16 cellular contexts compared by ENCODE assay signal in the genomic region with DNA sequence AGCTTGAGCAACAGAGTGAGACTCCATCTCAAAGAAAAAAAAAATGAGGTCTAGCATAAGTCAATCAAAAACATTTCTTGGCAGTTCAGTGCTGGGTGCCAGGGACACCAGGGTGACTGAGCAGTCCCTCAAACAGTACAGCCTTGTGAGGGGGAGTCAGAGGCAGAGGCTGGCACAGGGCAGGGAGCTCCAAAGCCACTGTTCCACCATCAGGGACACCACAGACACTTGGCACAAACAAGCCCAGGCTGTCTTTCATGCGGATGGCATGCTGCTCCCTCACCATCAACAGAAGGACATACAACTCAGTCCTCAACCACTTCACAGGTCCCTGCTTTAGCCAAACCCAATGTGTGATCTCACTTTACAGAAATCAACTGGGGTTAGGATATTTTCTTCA. TPM values are rescaled to one million over a fixed set of nuclear protein-coding genes. Genes with fewer than 3 reads are reported as not detected.
DNase-seq lines count a peak whose midpoint lies in the region; ATAC-seq and TF ChIP-seq lines count a peak whose summit lies in the region.
"Had no signal": no experiment of that assay in that cellular context is flagged by ENCODE, and none has a peak within 500 bp of the region (broad histone marks: within the 10 kb centered on the region; RNA-seq: fewer than 3 reads in every experiment).

No MANE protein-coding gene starts in this region.

- H3K36me3 ChIP-seq in CD4-positive, alpha-beta memory T cell (ENCODE audit: insufficient read depth, low read length) = no peaks in the 10 kb centered on the region
- H3K36me3 ChIP-seq in GM06990 (ENCODE audit: control insufficient read depth, insufficient read depth, low read length) = no peaks in the 10 kb centered on the region
- no peaks in the 10 kb centered on the region for H3K36me3 ChIP-seq in neutrophil
- H3K36me3 ChIP-seq: BE2C, ovary had no signal

- TF ChIP-seq CTCF in GM06990 (IDR thresholded peaks at IDR 0.05; ENCODE audit: insufficient read depth, low read length, poor library complexity, severe bottlenecking) = no peak
- no peak for TF ChIP-seq CTCF in neutrophil (IDR thresholded peaks at IDR 0.05)

- no peaks in the 10 kb centered on the region for H3K36me3 Mint-ChIP-seq in CD4-positive, alpha-beta memory T cell
- H3K36me3 Mint-ChIP-seq in central memory CD8-positive, alpha-beta T cell (ENCODE audit: insufficient read depth) = peaks cover 8% of the 10 kb centered on the region

- no peaks in the 10 kb centered on the region for H3K27me3 ChIP-seq in CD4-positive, alpha-beta memory T cell (ENCODE audit: insufficient read depth, low read length)
- H3K27me3 ChIP-seq in GM06990 (replicated peaks; ENCODE audit: control insufficient read depth, insufficient read depth, low read length) = no peaks in the 10 kb centered on the region
- H3K27me3 ChIP-seq in neutrophil = no peaks in the 10 kb centered on the region
- H3K27me3 ChIP-seq: BE2C, ovary had no signal

- H3K27ac Mint-ChIP-seq in CD4-positive, alpha-beta memory T cell = peak overlapping the region; percentile 52 to 88 (median 74)
- peak overlapping the region; percentile 64 for H3K27ac Mint-ChIP-seq in central memory CD8-positive, alpha-beta T cell (ENCODE audit: low read depth)

- CTCF ChIA-PET in CD4-positive, alpha-beta memory T cell (lab: Charles Lee; ENCODE audit: partially characterized antibody) = interaction anchor here (1.6 to 4.8 kb wide), 3 partner anchors 14 to 127 kb away, joined by 3 to 36 read pairs (median 18); no protein-coding TSS in a partner anchor

- H3K27ac ChIP-seq in CD4-positive, alpha-beta memory T cell (ENCODE audit: low read depth, low read length) = no peak overlapping the region
- H3K27ac ChIP-seq in neutrophil = peak overlapping the region; percentile 76
- H3K27ac ChIP-seq: ovary, PC-9 had no signal

- peaks cover 0 to 11% (median 3%) of the 10 kb centered on the region in 8 donors for H3K9me3 Mint-ChIP-seq in CD4-positive, alpha-beta memory T cell
- H3K9me3 Mint-ChIP-seq in central memory CD8-positive, alpha-beta T cell = peaks cover 5% of the 10 kb centered on the region

- peaks cover 22 to 26% (median 24%) of the 10 kb centered on the region in 4 donors for H3K4me1 Mint-ChIP-seq in CD4-positive, alpha-beta memory T cell
- H3K4me1 Mint-ChIP-seq in central memory CD8-positive, alpha-beta T cell = peaks cover 23% of the 10 kb centered on the region

- intact Hi-C loops in CD4-positive, alpha-beta memory T cell (cut with micrococcal nuclease) = loop anchor here (2.0 kb wide), 1 partner anchor 17 kb away; no protein-coding TSS in a partner anchor

- peak overlapping the region in 4 of 8 donors; percentile 21 to 67 (median 38) for H3K4me3 Mint-ChIP-seq in CD4-positive, alpha-beta memory T cell
- no peak overlapping the region for H3K4me3 Mint-ChIP-seq in central memory CD8-positive, alpha-beta T cell

- DNase-seq in CD4-positive, alpha-beta memory T cell = no peak
- DNase-seq in GM06990 (ENCODE audit: extremely low read depth, insufficient read length) (peak; percentile 26), GDM1 (lab: John Stamatoyannopoulos, UW) (no peak), DMS53 (lab: John Stamatoyannopoulos, UW) (no peak)
- no peak for DNase-seq in central memory CD8-positive, alpha-beta T cell (ENCODE audit: low spot score in 2 of 2)
- no peak for DNase-seq in stimulated activated naive CD4-positive, alpha-beta T cell treated with Interleukin-2 at 50 U/mL for 16 hours (lab: John Stamatoyannopoulos, UW)
- DNase-seq: BE2C, DMS 273 treated with DMSO at 0.1 percent for 48 hours, NCI-H1092 treated with DMSO at 0.1 percent for 48 hours, NCI-H69, ovary, PC-9, trophoblast cell had no signal

- peaks cover 25% of the 10 kb centered on the region for H3K4me1 ChIP-seq in CD4-positive, alpha-beta memory T cell (ENCODE audit: insufficient read depth, low read length)
- H3K4me1 ChIP-seq in neutrophil (ENCODE audit: control insufficient read depth in 1 of 2, insufficient read depth in 1 of 2, low read depth in 1 of 2, low read length in 1 of 2) = peaks cover 9 to 16% of the 10 kb centered on the region in 2 experiments
- H3K4me1 ChIP-seq: BE2C had no signal

- H3K4me3 ChIP-seq in CD4-positive, alpha-beta memory T cell (ENCODE audit: low read length in 2 of 2) = no peak overlapping the region
- no peak overlapping the region for H3K4me3 ChIP-seq in GM06990 (replicated peaks; ENCODE audit: low read depth, low read length)
- H3K4me3 ChIP-seq in neutrophil (ENCODE audit: low read depth in 1 of 2, low read length in 1 of 2) = no peak overlapping the region
- H3K4me3 ChIP-seq: mucosa of descending colon, ovary, PC-9 had no signal

- peak; percentile 23 for ATAC-seq in central memory CD8-positive, alpha-beta T cell (replicated peaks; ENCODE audit: extremely low read depth, poor library complexity, severe bottlenecking)

- H3K9me3 ChIP-seq in CD4-positive, alpha-beta memory T cell (ENCODE audit: control insufficient read depth in 1 of 2, low read length in 2 of 2) = no peaks in the 10 kb centered on the region
- no peaks in the 10 kb centered on the region for H3K9me3 ChIP-seq in neutrophil
- H3K9me3 ChIP-seq: BE2C, ovary had no signal

- POLR2A ChIA-PET in CD4-positive, alpha-beta memory T cell (lab: Charles Lee; ENCODE audit: partially characterized antibody) = interaction anchor here (0.7 to 2.7 kb wide), 9 partner anchors 9 to 471 kb away, joined by 3 to 26 read pairs (median 5); partner anchors contain the start of genes HMGA1, RPS10 and UQCC2

- no peaks in the 10 kb centered on the region for H3K27me3 Mint-ChIP-seq in CD4-positive, alpha-beta memory T cell
- no peaks in the 10 kb centered on the region for H3K27me3 Mint-ChIP-seq in central memory CD8-positive, alpha-beta T cell

RNA-seq across cellular contexts. Expression of gene GRM4, which starts 36.0 kb away (rescaled TPM):
- total RNA-seq in CD4-positive, alpha-beta memory T cell = under 1 TPM in 1 of 2 experiments, not detected in 1; 0.09 TPM
- polyA plus RNA-seq in CD4-positive, alpha-beta memory T cell = not detected
- total RNA-seq: activated T-helper 2 cell treated with anti-CD3 and anti-CD28 coated beads, Interferon-gamma antibody, Interleukin-2, Interleukin-4, amounts not matched to agents 10 μg/mL and 5 μg/mL and 100 μg/mL, durations not matched to agents 14 hours and 24 hours and 36 hours; PC-9 had no signal

RNA-seq across cellular contexts. Expression of gene HMGA1, which starts 54.8 kb away (rescaled TPM):
- total RNA-seq in CD4-positive, alpha-beta memory T cell = 10 to 100 TPM; 74.7 to 77.5 TPM
- polyA plus RNA-seq in CD4-positive, alpha-beta memory T cell = 10 to 100 TPM; 25.4 to 40.8 TPM
